ENCODE assay signal across 6 cellular contexts in the genomic region with DNA sequence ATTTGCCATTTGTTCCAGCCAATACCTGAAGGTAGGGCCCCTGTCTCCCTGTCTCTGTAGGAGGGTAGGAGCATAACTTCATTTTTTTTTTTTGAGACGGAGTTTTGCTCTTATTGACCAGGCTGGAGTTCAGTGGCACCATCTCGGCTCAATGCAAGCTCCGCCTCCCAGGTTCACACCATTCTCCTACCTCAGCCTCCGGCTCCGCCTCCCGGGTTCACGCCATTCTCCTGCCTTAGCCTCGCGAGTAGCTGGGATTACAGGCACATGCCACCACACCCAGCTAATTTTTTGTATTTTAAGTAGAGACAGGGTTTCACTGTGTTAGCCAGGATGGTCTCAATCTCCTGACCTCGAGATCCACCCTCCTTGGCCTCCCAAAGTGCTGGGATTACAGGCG. TPM values are rescaled to one million over a fixed set of nuclear protein-coding genes. Genes with fewer than 3 reads are reported as not detected.
"Had no signal": no experiment of that assay in that cellular context is flagged by ENCODE, and none has a peak within 500 bp of the region (broad histone marks: within the 10 kb centered on the region; RNA-seq: fewer than 3 reads in every experiment).

No MANE protein-coding gene starts in this region.

RNA-seq across cellular contexts. Expression of a gene that starts 22.7 kb away (rescaled TPM):
- total RNA-seq: HT-29, M059J, PC-9, Right ventricle myocardium inferior, RPMI7951, SJCRH30 had no signal
